ENCODE assay signal across 28 cellular contexts in genomic region chr14:92984082-92984788, GRCh38.
DNase-seq lines count a peak whose midpoint lies in the region; ATAC-seq, FAIRE-seq and TF ChIP-seq lines count a peak whose summit lies in the region.
"Had no signal": no experiment of that assay in that cellular context is flagged by ENCODE, and none has a peak within 500 bp of the region (broad histone marks: within the 10 kb centered on the region; RNA-seq: fewer than 3 reads in every experiment).

No MANE protein-coding gene starts in this region.

- H3K9me3 Mint-ChIP-seq in stimulated activated naive B cell treated with anti-CD40 and anti-IgM and Interleukin-4, amounts not matched to agents 10 μg/mL and 1 μg/mL and 100 μg/mL, for 72 hours: peaks cover 13 to 17% of the 10 kb centered on the region in 2 donors
- H3K9me3 Mint-ChIP-seq in stimulated activated effector memory CD8-positive, alpha-beta T cell treated with anti-CD3 and anti-CD28 coated beads, Interleukin-12 subunit alpha, Interleukin-12 subunit beta, amount 100 ng/mL, for 72 hours: peaks cover 12% of the 10 kb centered on the region

- 82 to 88% methylated on average over 5 of the region's 5 CpGs for WGBS in heart right ventricle, 2 donors
- WGBS in right lobe of liver (ENCODE audit: insufficient coverage, low coverage, low lambda C conversion rate, missing lambda C conversion rate): 61% methylated on average over 3 of the region's 5 CpGs

- H3K4me1 ChIP-seq in heart right ventricle (peaks cover 15 to 49% (median 28%) of the 10 kb centered on the region in 9 donors), right lobe of liver (peaks cover 3 to 32% (median 21%) of the 10 kb centered on the region in 4 donors)
- H3K4me1 ChIP-seq: colonic mucosa had no signal

- TF ChIP-seq POLR2A in right lobe of liver (IDR thresholded peaks at IDR 0.05): no peak

- peaks cover 0 to 14% (median 0%) of the 10 kb centered on the region in 9 donors for H3K36me3 ChIP-seq in heart right ventricle
- H3K36me3 ChIP-seq in bronchial epithelial cell (ENCODE audit: control insufficient read depth, insufficient read depth, low read length): peaks cover 7% of the 10 kb centered on the region
- H3K36me3 ChIP-seq in right lobe of liver: no peaks in the 10 kb centered on the region
- H3K36me3 ChIP-seq: adrenal gland, brain microvascular endothelial cell, colonic mucosa, prostate gland had no signal

- H3K27ac ChIP-seq in heart right ventricle (peak overlapping the region in 6 of 10 donors; percentile 3 to 81 (median 27)), right lobe of liver (peak overlapping the region; percentile 49 to 90 (median 63))
- H3K27ac ChIP-seq: adrenal gland; BLaER1 treated with 17β-estradiol and CSF1 and Interleukin-3, amounts not matched to agents 10 nM and 100 nM; brain microvascular endothelial cell; colonic mucosa; prostate gland; RWPE1 had no signal

- H3K27ac Mint-ChIP-seq in stimulated activated naive B cell treated with anti-CD40 and anti-IgM and Interleukin-4, amounts not matched to agents 10 μg/mL and 1 μg/mL and 100 μg/mL, for 72 hours: peak overlapping the region; percentile 32
- no peak overlapping the region for H3K27ac Mint-ChIP-seq in stimulated activated effector memory CD8-positive, alpha-beta T cell treated with anti-CD3 and anti-CD28 coated beads, Interleukin-12 subunit alpha, Interleukin-12 subunit beta, amount 100 ng/mL, for 72 hours

- H3K4me3 Mint-ChIP-seq in stimulated activated naive B cell treated with anti-CD40 and anti-IgM and Interleukin-4, amounts not matched to agents 10 μg/mL and 1 μg/mL and 100 μg/mL, for 72 hours: no peak overlapping the region
- H3K4me3 Mint-ChIP-seq in stimulated activated effector memory CD8-positive, alpha-beta T cell treated with anti-CD3 and anti-CD28 coated beads, Interleukin-12 subunit alpha, Interleukin-12 subunit beta, amount 100 ng/mL, for 72 hours: no peak overlapping the region

- H3K4me1 Mint-ChIP-seq in stimulated activated naive B cell treated with anti-CD40 and anti-IgM and Interleukin-4, amounts not matched to agents 10 μg/mL and 1 μg/mL and 100 μg/mL, for 72 hours: peaks cover 9 to 23% of the 10 kb centered on the region in 2 donors
- H3K4me1 Mint-ChIP-seq in stimulated activated effector memory CD8-positive, alpha-beta T cell treated with anti-CD3 and anti-CD28 coated beads, Interleukin-12 subunit alpha, Interleukin-12 subunit beta, amount 100 ng/mL, for 72 hours: peaks cover 16% of the 10 kb centered on the region

- H3K4me3 ChIP-seq in heart right ventricle (no peak overlapping the region), bronchial epithelial cell (ENCODE audit: low read depth, low read length) (no peak overlapping the region), right lobe of liver (no peak overlapping the region)
- H3K4me3 ChIP-seq: adrenal gland; BLaER1 treated with 17β-estradiol and CSF1 and Interleukin-3, amounts not matched to agents 10 nM and 100 nM; colonic mucosa; lung; prostate gland had no signal

- H3K27me3 ChIP-seq in heart right ventricle (no peaks in the 10 kb centered on the region), bronchial epithelial cell (ENCODE audit: control insufficient read depth, insufficient read depth, low read length) (no peaks in the 10 kb centered on the region), right lobe of liver (no peaks in the 10 kb centered on the region)
- H3K27me3 ChIP-seq: adrenal gland; BLaER1 treated with 17β-estradiol and CSF1 and Interleukin-3, amounts not matched to agents 10 nM and 100 nM; brain microvascular endothelial cell; colonic mucosa had no signal

- intact Hi-C loops in heart right ventricle (cut with DNase I) (no loop called here), left ventricle myocardium superior (cut with micrococcal nuclease) (no loop called here), right lobe of liver (cut with DNase I) (no loop called here)

- no peak for FAIRE-seq in bronchial epithelial cell (lab: Jason Lieb, UNC)
- FAIRE-seq: H54 had no signal

- H3K27me3 Mint-ChIP-seq in stimulated activated naive B cell treated with anti-CD40 and anti-IgM and Interleukin-4, amounts not matched to agents 10 μg/mL and 1 μg/mL and 100 μg/mL, for 72 hours: no peaks in the 10 kb centered on the region

- H3K9me3 ChIP-seq in heart right ventricle (peaks cover 0 to 18% (median 0%) of the 10 kb centered on the region in 11 donors), right lobe of liver (no peaks in the 10 kb centered on the region)
- H3K9me3 ChIP-seq: adrenal gland, colonic mucosa, prostate gland, SK-N-SH had no signal

- no peak for TF ChIP-seq CTCF in heart right ventricle (IDR thresholded peaks at IDR 0.05)
- TF ChIP-seq CTCF in bronchial epithelial cell (IDR thresholded peaks at IDR 0.05; ENCODE audit: insufficient read depth, low read length, severe bottlenecking): no peak
- TF ChIP-seq CTCF in right lobe of liver (IDR thresholded peaks at IDR 0.05): no peak

- ATAC-seq in heart right ventricle (no peak), left ventricle myocardium superior (no peak), right lobe of liver (no peak)
- no peak for ATAC-seq in stimulated activated naive B cell treated with anti-CD40 and anti-IgM and Interleukin-4, amounts not matched to agents 10 μg/mL and 1 μg/mL and 100 μg/mL, for 72 hours (replicated peaks)
- ATAC-seq in stimulated activated effector memory CD8-positive, alpha-beta T cell treated with anti-CD3 and anti-CD28 coated beads, Interleukin-12 subunit alpha, Interleukin-12 subunit beta, amount 100 ng/mL, for 72 hours: no peak

- peaks cover 57 to 78% of the 10 kb centered on the region in 2 donors for H3K36me3 Mint-ChIP-seq in stimulated activated naive B cell treated with anti-CD40 and anti-IgM and Interleukin-4, amounts not matched to agents 10 μg/mL and 1 μg/mL and 100 μg/mL, for 72 hours
- H3K36me3 Mint-ChIP-seq in stimulated activated effector memory CD8-positive, alpha-beta T cell treated with anti-CD3 and anti-CD28 coated beads, Interleukin-12 subunit alpha, Interleukin-12 subunit beta, amount 100 ng/mL, for 72 hours: peaks cover 11% of the 10 kb centered on the region

- DNase-seq in heart right ventricle (no peak), left ventricle myocardium superior (no peak), bronchial epithelial cell (ENCODE audit: low read depth) (peak; percentile 35), right lobe of liver (peak in 1 of 3 donors; percentile 13)
- no peak for DNase-seq in stimulated activated naive B cell treated with anti-CD40 and anti-IgM and Interleukin-4, amounts not matched to agents 10 μg/mL and 1 μg/mL and 100 μg/mL, for 72 hours
- DNase-seq in activated T-cell treated with anti-CD3 and anti-CD28 coated beads, Interleukin-2, amount 50 U/mL, for 48 hours: no peak
- DNase-seq in activated CD8-positive, alpha-beta memory T cell treated with anti-CD3 and anti-CD28 coated beads, Interleukin-2, amount 50 U/mL, for 48 hours: no peak
- no peak for DNase-seq in stimulated activated effector memory CD8-positive, alpha-beta T cell treated with anti-CD3 and anti-CD28 coated beads, Interleukin-12 subunit alpha, Interleukin-12 subunit beta, amount 100 ng/mL, for 72 hours (ENCODE audit: low spot score in 2 of 2)
- DNase-seq: activated CD4-positive, alpha-beta T cell treated with anti-CD3 and anti-CD28 coated beads, Interleukin-2, amount 50 U/mL, for 48 hours; activated gamma-delta T cell; activated T-cell treated with anti-CD3 and anti-CD28 coated beads for 4 hours; brain microvascular endothelial cell; colonic mucosa; DND-41; effector memory CD4-positive, alpha-beta T cell; foreskin fibroblast; hypothalamus; NCI-H1105; NCI-H2029; NCI-H226; NCI-H748 treated with DMSO at 0.1 percent for 48 hours; SK-N-SH had no signal
